Comparison of ENCODE assay signal across 9 cellular contexts in genomic region chr3:14435175-14436011, GRCh38. TPM values are rescaled to one million over a fixed set of nuclear protein-coding genes. Genes with fewer than 3 reads are reported as not detected.
DNase-seq lines count a peak whose midpoint lies in the region; ATAC-seq and TF ChIP-seq lines count a peak whose summit lies in the region.
"Had no signal": no experiment of that assay in that cellular context is flagged by ENCODE, and none has a peak within 500 bp of the region (broad histone marks: within the 10 kb centered on the region; RNA-seq: fewer than 3 reads in every experiment).

No MANE protein-coding gene starts in this region.

- peak overlapping the region in 11 of 12 donors; percentile 32 to 97 (median 67) for H3K27ac ChIP-seq in heart left ventricle
- H3K27ac ChIP-seq in lung (ENCODE audit: low read depth in 1 of 2, low read length in 1 of 2): peak overlapping the region; percentile 63 to 94

- DNase-seq in heart left ventricle: peak in 3 of 5 donors; percentile 50 to 67 (median 58)
- DNase-seq in cardiac septum (ENCODE audit: low spot score): no peak
- DNase-seq in activated naive CD8-positive, alpha-beta T cell treated with anti-CD3 and anti-CD28 coated beads, Interleukin-2, amount 50 U/mL, for 24 hours: no peak
- DNase-seq in lung (ENCODE audit: low spot score): no peak
- DNase-seq in type B pancreatic cell (ENCODE audit: extremely low spot score, unreplicated experiment): no peak
- no peak for DNase-seq in HEK293T (ENCODE audit: extremely low spot score)
- DNase-seq in stimulated activated CD4-positive, alpha-beta T cell treated with anti-CD3 and anti-CD28 coated beads, Interleukin-2, amount 100 ng/mL, for 24 hours: no peak
- DNase-seq: NCI-H187 treated with DMSO at 0.1 percent for 48 hours had no signal

- peaks cover 9% of the 10 kb centered on the region for H3K36me3 Mint-ChIP-seq in activated naive CD8-positive, alpha-beta T cell treated with anti-CD3 and anti-CD28 coated beads, Interleukin-2, amount 50 U/mL, for 24 hours (ENCODE audit: low read depth)
- H3K36me3 Mint-ChIP-seq in type B pancreatic cell: no peaks in the 10 kb centered on the region

- TF ChIP-seq CTCF in heart left ventricle (IDR thresholded peaks at IDR 0.05): no peak
- no peak for TF ChIP-seq CTCF in lung (IDR thresholded peaks at IDR 0.05; ENCODE audit: control extremely low read depth, extremely low read depth)
- no peak for TF ChIP-seq CTCF in type B pancreatic cell (conservative IDR thresholded peaks at IDR 0.05)

- peak overlapping the region; percentile 88 for H3K27ac Mint-ChIP-seq in activated naive CD8-positive, alpha-beta T cell treated with anti-CD3 and anti-CD28 coated beads, Interleukin-2, amount 50 U/mL, for 24 hours
- peak overlapping the region; percentile 68 for H3K27ac Mint-ChIP-seq in type B pancreatic cell

- 62 to 75% (median 73%) methylated on average over 18 of the region's 18 CpGs for WGBS in heart left ventricle, 4 donors
- WGBS in lung, 2 donors: 55 to 77% methylated on average over 18 of the region's 18 CpGs

- no peaks in the 10 kb centered on the region for H3K36me3 ChIP-seq in heart left ventricle
- no peaks in the 10 kb centered on the region for H3K36me3 ChIP-seq in lung (ENCODE audit: control insufficient read depth in 2 of 2, insufficient read depth in 2 of 2, low read length in 2 of 2)

- POLR2A ChIA-PET in HEK293T (lab: Yijun Ruan, JAX): no interaction called here

- ATAC-seq in heart left ventricle (peak in 1 of 4 donors; percentile 33), lung (ENCODE audit: insufficient read depth, low FRiP score) (no peak), GM19351 (IDR thresholded peaks at IDR 0.05; ENCODE audit: unreplicated experiment) (no peak)
- ATAC-seq in activated naive CD8-positive, alpha-beta T cell treated with anti-CD3 and anti-CD28 coated beads, Interleukin-2, amount 50 U/mL, for 24 hours: no peak

- CTCF ChIA-PET in HEK293T (lab: Yijun Ruan, JAX): interaction anchor here (0.7 kb wide), 1 partner anchor 52 kb away, joined by 3 read pairs; no protein-coding TSS in a partner anchor

- H3K4me3 ChIP-seq in heart left ventricle (peak overlapping the region in 1 of 12 donors; percentile 0), lung (no peak overlapping the region)

- TF ChIP-seq POLR2A in heart left ventricle (IDR thresholded peaks at IDR 0.05): no peak

- H3K27me3 Mint-ChIP-seq in activated naive CD8-positive, alpha-beta T cell treated with anti-CD3 and anti-CD28 coated beads, Interleukin-2, amount 50 U/mL, for 24 hours: no peaks in the 10 kb centered on the region
- H3K27me3 Mint-ChIP-seq in type B pancreatic cell: no peaks in the 10 kb centered on the region

- H3K4me1 Mint-ChIP-seq in activated naive CD8-positive, alpha-beta T cell treated with anti-CD3 and anti-CD28 coated beads, Interleukin-2, amount 50 U/mL, for 24 hours: peaks cover 75% of the 10 kb centered on the region
- H3K4me1 Mint-ChIP-seq in type B pancreatic cell (ENCODE audit: unreplicated experiment): peaks cover 52% of the 10 kb centered on the region

- H3K27me3 ChIP-seq in heart left ventricle (no peaks in the 10 kb centered on the region), lung (ENCODE audit: control insufficient read depth, insufficient read depth) (no peaks in the 10 kb centered on the region)

- H3K9me3 Mint-ChIP-seq in activated naive CD8-positive, alpha-beta T cell treated with anti-CD3 and anti-CD28 coated beads, Interleukin-2, amount 50 U/mL, for 24 hours: no peaks in the 10 kb centered on the region
- H3K9me3 Mint-ChIP-seq in type B pancreatic cell: no peaks in the 10 kb centered on the region

- H3K9me3 ChIP-seq in heart left ventricle: no peaks in the 10 kb centered on the region
- no peaks in the 10 kb centered on the region for H3K9me3 ChIP-seq in lung (ENCODE audit: control insufficient read depth in 2 of 2, insufficient read depth in 1 of 2, low read length in 1 of 2)

- intact Hi-C loops in heart left ventricle (cut with DNase I): loop anchor here in 4 of 10 donors (2.0 kb wide), 2 partner anchors 17 to 33 kb away; partner anchors contain the start of gene SLC6A6 (in 3 of the 4)
- intact Hi-C loops in cardiac septum (cut with DNase I): no loop called here

- H3K4me1 ChIP-seq in heart left ventricle (peaks cover 14 to 100% (median 87%) of the 10 kb centered on the region in 12 donors), lung (ENCODE audit: control insufficient read depth in 2 of 2, insufficient read depth in 2 of 2, low read length in 2 of 2) (peaks cover 13 to 59% of the 10 kb centered on the region in 2 donors)

- H3K4me3 Mint-ChIP-seq in activated naive CD8-positive, alpha-beta T cell treated with anti-CD3 and anti-CD28 coated beads, Interleukin-2, amount 50 U/mL, for 24 hours: no peak overlapping the region
- H3K4me3 Mint-ChIP-seq in type B pancreatic cell: no peak overlapping the region

TF ChIP-seq in HEK293T, 16 proteins besides CTCF, POLR2A, EP300 and RAD21:
- TF ChIP-seq TARDBP (IDR thresholded peaks at IDR 0.05) (no peak), LEF1 (IDR thresholded peaks at IDR 0.05; ENCODE audit: borderline replicate concordance) (no peak), FOXK2 (IDR thresholded peaks at IDR 0.05) (no peak), SUZ12 (IDR thresholded peaks at IDR 0.05) (no peak), PKNOX1 (IDR thresholded peaks at IDR 0.05) (no peak), FOXA1 (IDR thresholded peaks at IDR 0.05) (no peak), BHLHE40 (IDR thresholded peaks at IDR 0.05; ENCODE audit: borderline replicate concordance) (no peak), ZNF384 (IDR thresholded peaks at IDR 0.05) (no peak), CTBP1 (IDR thresholded peaks at IDR 0.05; ENCODE audit: borderline replicate concordance) (no peak), ELF4 (IDR thresholded peaks at IDR 0.05) (no peak), SP1 (IDR thresholded peaks at IDR 0.05) (no peak), L3MBTL2 (conservative IDR thresholded peaks at IDR 0.05) (no peak), ARNT (IDR thresholded peaks at IDR 0.05) (no peak), NFRKB (IDR thresholded peaks at IDR 0.05) (no peak), FOXM1 (IDR thresholded peaks at IDR 0.05; ENCODE audit: borderline replicate concordance) (no peak), HDGF (IDR thresholded peaks at IDR 0.05; ENCODE audit: borderline replicate concordance) (no peak)

RNA-seq across cellular contexts. Expression of gene SLC6A6, which starts 33.0 kb away (rescaled TPM):
- total RNA-seq in heart left ventricle (100 to 1,000 TPM in 1 of 9 donors, 10 to 100 TPM in 8; 17.5 to 101 (median 34.9) TPM), cardiac septum (129 TPM), lung (10 to 100 TPM; 63.0 to 96.3 TPM), type B pancreatic cell (ENCODE audit: low replicate concordance) (24.5 and 30.3 TPM in 2 replicates)
- polyA plus RNA-seq in heart left ventricle (100 to 1,000 TPM in 1 of 2 donors, 1 to 10 TPM in 1; 9.1 to 121 TPM), lung (10 to 100 TPM; 16.1 to 51.8 TPM)

Comparison
In these comparisons a context has a peak if more than half of its experiments do, and no peak if none do; other contexts are left out.
1. DNase-seq: peak in heart left ventricle (3 of 5); none in cardiac septum (single experiment), activated naive CD8-positive, alpha-beta T cell treated with anti-CD3 and anti-CD28 coated beads, Interleukin-2, amount 50 U/mL, for 24 hours (single experiment), lung (single experiment), type B pancreatic cell (single experiment), HEK293T (single experiment) and stimulated activated CD4-positive, alpha-beta T cell treated with anti-CD3 and anti-CD28 coated beads, Interleukin-2, amount 100 ng/mL, for 24 hours (0 of 2).